8 cellular contexts compared by ENCODE assay signal in genomic region chr1:232630047-232630893, GRCh38. TPM values are rescaled to one million over a fixed set of nuclear protein-coding genes. Genes with fewer than 3 reads are reported as not detected.
DNase-seq lines count a peak whose midpoint lies in the region; ATAC-seq and TF ChIP-seq lines count a peak whose summit lies in the region.

SIPA1L2 (minus strand) TSS chr1:232630133; CDS start chr1:232515339, 114,794 bp downstream.

- TF ChIP-seq CTCF in GM10266 (IDR thresholded peaks at IDR 0.05; ENCODE audit: control insufficient read depth, insufficient read depth, low read depth, missing control alignments) (peak; percentile 46), left ventricle myocardium inferior (IDR thresholded peaks at IDR 0.05; ENCODE audit: borderline replicate concordance) (peak; percentile 64), prostate gland (IDR thresholded peaks at IDR 0.05) (peak in 2 of 4 experiments; percentile 49 to 54), upper lobe of right lung (IDR thresholded peaks at IDR 0.05) (peak; percentile 51)

- H3K4me3 ChIP-seq in left ventricle myocardium inferior (peak within 1 kb of the TSS; percentile 91), prostate gland (peak within 1 kb of the TSS; percentile 68 to 70), upper lobe of right lung (peak within 1 kb of the TSS; percentile 81)

- H3K9me3 ChIP-seq in left ventricle myocardium inferior (replicated peaks), result no peaks in the 10 kb centered on the region
- no peaks in the 10 kb centered on the region for H3K9me3 ChIP-seq in prostate gland
- H3K9me3 ChIP-seq in upper lobe of right lung, result no peaks in the 10 kb centered on the region

- H3K4me1 ChIP-seq in left ventricle myocardium inferior (peaks cover 52% of the 10 kb centered on the region), prostate gland (replicated peaks) (no peaks in the 10 kb centered on the region), upper lobe of right lung (peaks cover 35% of the 10 kb centered on the region)

- DNase-seq in GM10266 (ENCODE audit: extremely low spot score) (peak; percentile 100), NCI-H1092 (lab: John Stamatoyannopoulos, UW) (peak; percentile 92), SW480 (ENCODE audit: low spot score) (peak; percentile 84), amniotic epithelial cell (ENCODE audit: low read depth) (peak; percentile 79), left ventricle myocardium inferior (peak; percentile 95), prostate gland (ENCODE audit: low spot score) (peak; percentile 94), upper lobe of right lung (peak; percentile 97)

- H3K27me3 ChIP-seq in left ventricle myocardium inferior (ENCODE audit: low read depth) (no peaks in the 10 kb centered on the region), prostate gland (replicated peaks; ENCODE audit: insufficient read depth) (no peaks in the 10 kb centered on the region), upper lobe of right lung (peaks cover 3% of the 10 kb centered on the region)

- ATAC-seq in HG02642 (IDR thresholded peaks at IDR 0.05; ENCODE audit: poor library complexity, unreplicated experiment) (peak; percentile 99), upper lobe of right lung (peak; percentile 97)

- TF ChIP-seq POLR2A in prostate gland (IDR thresholded peaks at IDR 0.05), result peak; percentile 89

- H3K27ac ChIP-seq in left ventricle myocardium inferior (replicated peaks) (peak within 1 kb of the TSS; percentile 95), prostate gland (peak within 1 kb of the TSS; percentile 85 to 92), upper lobe of right lung (peak within 1 kb of the TSS; percentile 92)

- H3K36me3 ChIP-seq in left ventricle myocardium inferior (no peaks in the 10 kb centered on the region), prostate gland (no peaks in the 10 kb centered on the region), upper lobe of right lung (no peaks in the 10 kb centered on the region)

- intact Hi-C loops in left ventricle myocardium inferior (cut with micrococcal nuclease), result no loop called here
- intact Hi-C loops in prostate gland (cut with DNase I), result loop anchor here (5.0 to 10.0 kb wide), 3 partner anchors 322 to 875 kb away; partner anchors contain the start of gene NTPCR
- intact Hi-C loops in upper lobe of right lung (cut with DNase I), result no loop called here

- under 1% methylated on average over 76 of the region's 98 CpGs for WGBS in prostate gland

RNA-seq across cellular contexts. Expression of gene SIPA1L2, which starts in this region (rescaled TPM):
- 127 TPM for total RNA-seq in left ventricle myocardium inferior
- 10 to 100 TPM in 1 of 2 donors, 1 to 10 TPM in 1; 8.1 to 31.5 TPM for total RNA-seq in prostate gland
- total RNA-seq in upper lobe of right lung, result 38.3 TPM

Comparison
In these comparisons a context has a peak if more than half of its experiments do, and no peak if none do; other contexts are left out.
1. Peak in every context shown above with its lines: DNase-seq, ATAC-seq, H3K4me3 ChIP-seq and H3K27ac ChIP-seq.